In the genomic region with DNA sequence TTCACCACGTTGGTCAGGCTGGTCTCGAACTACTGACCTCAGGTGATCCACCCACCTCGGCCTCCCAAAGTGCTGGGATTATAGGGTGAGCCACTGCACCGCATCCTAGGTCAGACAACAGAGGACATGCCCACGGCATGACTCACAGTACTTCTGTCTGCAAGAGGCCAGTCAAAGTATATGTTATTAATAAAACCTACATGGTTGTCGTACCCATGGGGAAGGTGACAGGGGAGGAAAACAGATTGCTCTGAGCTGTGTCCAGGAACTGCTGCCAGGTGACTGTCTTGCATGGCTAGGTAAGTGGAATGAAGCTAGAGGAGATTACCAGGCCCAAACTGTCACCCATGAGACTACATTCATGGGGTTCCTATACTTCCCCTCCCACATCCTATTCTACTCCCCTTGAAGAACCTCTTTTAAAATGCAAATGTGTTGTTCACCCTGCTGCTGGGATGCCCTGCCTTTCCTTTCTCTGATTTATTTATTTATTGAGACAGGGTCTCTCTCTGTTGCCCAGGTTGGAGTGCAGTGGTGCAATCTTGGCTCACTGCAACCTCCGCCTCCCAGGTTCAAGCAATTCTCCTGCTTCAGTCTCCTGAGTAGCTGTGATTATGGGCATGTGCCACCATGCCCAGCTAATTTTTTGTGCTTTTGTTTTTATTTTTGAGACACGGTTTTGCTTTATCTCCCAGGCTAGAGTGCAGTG, we compare ENCODE assay signal across 12 cellular contexts. TPM values are rescaled to one million over a fixed set of nuclear protein-coding genes. Genes with fewer than 3 reads are reported as not detected.
DNase-seq lines count a peak whose midpoint lies in the region; ATAC-seq and TF ChIP-seq lines count a peak whose summit lies in the region.
"Had no signal": no experiment of that assay in that cellular context is flagged by ENCODE, and none has a peak within 500 bp of the region (broad histone marks: within the 10 kb centered on the region; RNA-seq: fewer than 3 reads in every experiment).

No MANE protein-coding gene starts in this region.

- TF ChIP-seq CTCF in HFFc6 (IDR thresholded peaks at IDR 0.05), result no peak

- POLR2A ChIA-PET in naive thymus-derived CD8-positive, alpha-beta T cell (lab: Charles Lee), result no interaction called here

- peaks cover 4% of the 10 kb centered on the region for H3K27me3 Mint-ChIP-seq in HFFc6 (ENCODE audit: insufficient read depth)
- no peaks in the 10 kb centered on the region for H3K27me3 Mint-ChIP-seq in naive thymus-derived CD8-positive, alpha-beta T cell

- no peak for ATAC-seq in naive thymus-derived CD8-positive, alpha-beta T cell
- ATAC-seq: body of pancreas, mucosa of descending colon had no signal

- H3K4me3 Mint-ChIP-seq in HFFc6, result no peak overlapping the region
- H3K4me3 Mint-ChIP-seq in naive thymus-derived CD8-positive, alpha-beta T cell, result no peak overlapping the region

- peak overlapping the region; percentile 55 for H3K27ac Mint-ChIP-seq in HFFc6
- H3K27ac Mint-ChIP-seq in naive thymus-derived CD8-positive, alpha-beta T cell, result no peak overlapping the region

- H3K36me3 Mint-ChIP-seq in HFFc6 (ENCODE audit: low read depth), result no peaks in the 10 kb centered on the region
- H3K36me3 Mint-ChIP-seq in naive thymus-derived CD8-positive, alpha-beta T cell, result no peaks in the 10 kb centered on the region

- peaks cover 24% of the 10 kb centered on the region for H3K4me1 Mint-ChIP-seq in HFFc6 (ENCODE audit: low read depth)
- H3K4me1 Mint-ChIP-seq in naive thymus-derived CD8-positive, alpha-beta T cell, result peaks cover 0 to 15% (median 8%) of the 10 kb centered on the region in 4 donors

- peak; percentile 62 for DNase-seq in AG08395 (ENCODE audit: low spot score)
- DNase-seq in HFFc6, result peak; percentile 38
- peak; percentile 79 for DNase-seq in amniotic epithelial cell (ENCODE audit: low read depth)
- DNase-seq in iris pigment epithelial cell (ENCODE audit: low read depth), result peak; percentile 76
- no peak for DNase-seq in DMS79 (lab: John Stamatoyannopoulos, UW)
- DNase-seq in hypothalamus (lab: John Stamatoyannopoulos, UW), result no peak
- no peak for DNase-seq in activated CD4-positive, CD25-positive, alpha-beta regulatory T cell (lab: John Stamatoyannopoulos, UW)
- no peak for DNase-seq in naive thymus-derived CD8-positive, alpha-beta T cell
- DNase-seq: body of pancreas; mucosa of descending colon; NCI-H2227 treated with DMSO at 0.1 percent for 48 hours; stimulated activated naive CD4-positive, alpha-beta T cell had no signal

- no peaks in the 10 kb centered on the region for H3K9me3 Mint-ChIP-seq in HFFc6
- H3K9me3 Mint-ChIP-seq in naive thymus-derived CD8-positive, alpha-beta T cell, result no peaks in the 10 kb centered on the region

RNA-seq across cellular contexts. Expression of a gene that starts 2.0 kb away (rescaled TPM):
- total RNA-seq in HFFc6 (2021; fragmentation: NEBNext Ultra II Directional; extraction: Animal tissue kit (Norgen Biotek cat#: 25700)), result 10 to 100 TPM; 11.8 to 14.5 (median 12.9) TPM
- total RNA-seq in naive thymus-derived CD8-positive, alpha-beta T cell, result 10 to 100 TPM; 10.3 to 10.5 TPM
- 10 to 100 TPM in 1 of 3 donors, 1 to 10 TPM in 2; 4.0 to 10.9 (median 7.1) TPM for polyA plus RNA-seq in naive thymus-derived CD8-positive, alpha-beta T cell

RNA-seq across cellular contexts. Expression of a gene that starts 17.7 kb away (rescaled TPM):
- total RNA-seq in HFFc6 (2021; fragmentation: NEBNext Ultra II Directional; extraction: Animal tissue kit (Norgen Biotek cat#: 25700)), result under 1 TPM; 0.05 to 0.50 (median 0.18) TPM
- not detected for total RNA-seq in naive thymus-derived CD8-positive, alpha-beta T cell
- polyA plus RNA-seq in naive thymus-derived CD8-positive, alpha-beta T cell, result not detected

RNA-seq across cellular contexts. Expression of a gene that starts 18.8 kb away (rescaled TPM):
- not detected for total RNA-seq in HFFc6 (2021; fragmentation: NEBNext Ultra II Directional; extraction: Animal tissue kit (Norgen Biotek cat#: 25700))
- total RNA-seq in naive thymus-derived CD8-positive, alpha-beta T cell, result under 1 TPM; 0.42 to 0.55 TPM
- polyA plus RNA-seq in naive thymus-derived CD8-positive, alpha-beta T cell, result not detected

RNA-seq across cellular contexts. Expression of a gene that starts 39.6 kb away (rescaled TPM):
- total RNA-seq in HFFc6 (2021; fragmentation: NEBNext Ultra II Directional; extraction: Animal tissue kit (Norgen Biotek cat#: 25700)), result 10 to 100 TPM; 24.2 to 31.2 (median 26.1) TPM
- total RNA-seq in naive thymus-derived CD8-positive, alpha-beta T cell, result 10 to 100 TPM; 46.9 to 51.6 TPM
- 10 to 100 TPM; 11.5 to 16.1 (median 12.2) TPM for polyA plus RNA-seq in naive thymus-derived CD8-positive, alpha-beta T cell

RNA-seq across cellular contexts. Expression of a gene that starts 45.1 kb away (rescaled TPM):
- 10 to 100 TPM in 4 of 6 experiments, 1 to 10 TPM in 2; 9.9 to 13.4 (median 11.3) TPM for total RNA-seq in HFFc6 (2021; fragmentation: NEBNext Ultra II Directional; extraction: Animal tissue kit (Norgen Biotek cat#: 25700))
- total RNA-seq in naive thymus-derived CD8-positive, alpha-beta T cell, result 10 to 100 TPM; 66.0 to 68.6 TPM
- polyA plus RNA-seq in naive thymus-derived CD8-positive, alpha-beta T cell, result 10 to 100 TPM in 1 of 3 donors, 1 to 10 TPM in 2; 7.3 to 24.9 (median 7.5) TPM

Comparison
In these comparisons a context has a peak if more than half of its experiments do, and no peak if none do; other contexts are left out.
1. DNase-seq: peak in AG08395 (single experiment), HFFc6 (single experiment), amniotic epithelial cell (single experiment) and iris pigment epithelial cell (single experiment); none in DMS79 (single experiment), hypothalamus (0 of 51), activated CD4-positive, CD25-positive, alpha-beta regulatory T cell (0 of 4) and naive thymus-derived CD8-positive, alpha-beta T cell (0 of 10).